Comparison of ENCODE assay signal across 8 cellular contexts in genomic region chr15:70488002-70488605, GRCh38.
DNase-seq lines count a peak whose midpoint lies in the region; ATAC-seq, FAIRE-seq and TF ChIP-seq lines count a peak whose summit lies in the region.

No MANE protein-coding gene starts in this region.

- no peak overlapping the region for H3K4me3 ChIP-seq in naive thymus-derived CD4-positive, alpha-beta T cell (ENCODE audit: low read length)

- no peaks in the 10 kb centered on the region for H3K27me3 ChIP-seq in naive thymus-derived CD4-positive, alpha-beta T cell (ENCODE audit: control insufficient read depth in 2 of 2, insufficient read depth in 2 of 2, low read length in 2 of 2)

- H3K27me3 Mint-ChIP-seq in naive thymus-derived CD4-positive, alpha-beta T cell, result peaks cover 0 to 37% (median 6%) of the 10 kb centered on the region in 5 donors

- DNase-seq in AG08395 (ENCODE audit: low spot score) (peak; percentile 78), GM19239 (ENCODE audit: insufficient read length, low spot score) (no peak), NOMO-1 treated with dmso at 0.1 percent for 144 hours (lab: John Stamatoyannopoulos, UW; ENCODE audit: unreplicated experiment) (peak; percentile 53), activated T-cell treated with anti-CD3 and anti-CD28 coated beads for 1 hour (ENCODE audit: low read depth) (peak; percentile 66), erythroblast (lab: John Stamatoyannopoulos, UW) (peak; percentile 68 to 82), substantia nigra (lab: John Stamatoyannopoulos, UW) (peak in 39 of 49 donors; percentile 10 to 66 (median 43))
- peak; percentile 42 to 79 (median 62) for DNase-seq in naive thymus-derived CD4-positive, alpha-beta T cell

- H3K36me3 Mint-ChIP-seq in naive thymus-derived CD4-positive, alpha-beta T cell, result peaks cover 0 to 14% (median 0%) of the 10 kb centered on the region in 5 donors

- intact Hi-C loops in naive thymus-derived CD4-positive, alpha-beta T cell (cut with micrococcal nuclease), result loop anchor here (1.0 to 2.0 kb wide), 8 partner anchors 8 to 1429 kb away; no protein-coding TSS in a partner anchor

- no peaks in the 10 kb centered on the region for H3K36me3 ChIP-seq in naive thymus-derived CD4-positive, alpha-beta T cell (ENCODE audit: control insufficient read depth in 2 of 3, insufficient read depth in 3 of 3, low read length in 3 of 3)

- peaks cover 0 to 8% (median 0%) of the 10 kb centered on the region in 11 donors for H3K9me3 Mint-ChIP-seq in naive thymus-derived CD4-positive, alpha-beta T cell

- peaks cover 42 to 46% of the 10 kb centered on the region in 2 donors for H3K4me1 ChIP-seq in naive thymus-derived CD4-positive, alpha-beta T cell (ENCODE audit: control insufficient read depth in 2 of 2, insufficient read depth in 2 of 2, low read length in 2 of 2)

- ATAC-seq in naive thymus-derived CD4-positive, alpha-beta T cell, result peak; percentile 36
- no peak for ATAC-seq in HG03025 (IDR thresholded peaks at IDR 0.05; ENCODE audit: low FRiP score, unreplicated experiment)

- POLR2A ChIA-PET in naive thymus-derived CD4-positive, alpha-beta T cell (lab: Charles Lee), result interaction anchor here (0.8 to 1.0 kb wide), 2 partner anchors 47 to 1019 kb away, joined by 4 to 5 read pairs; no protein-coding TSS in a partner anchor

- peak; percentile 76 for FAIRE-seq in GM19239 (lab: Jason Lieb, UNC)

- H3K4me1 Mint-ChIP-seq in naive thymus-derived CD4-positive, alpha-beta T cell, result peaks cover 45 to 86% (median 61%) of the 10 kb centered on the region in 7 donors

- CTCF ChIA-PET in naive thymus-derived CD4-positive, alpha-beta T cell (lab: Charles Lee), result interaction anchor here (0.9 to 4.0 kb wide), 21 partner anchors 9 to 1021 kb away, joined by 3 to 23 read pairs (median 4); no protein-coding TSS in a partner anchor

- H3K9me3 ChIP-seq in naive thymus-derived CD4-positive, alpha-beta T cell (ENCODE audit: control insufficient read depth in 2 of 3, low read length in 3 of 3), result no peaks in the 10 kb centered on the region

- TF ChIP-seq POLR2A in erythroblast (IDR thresholded peaks at IDR 0.05; ENCODE audit: low read length), result no peak

- peak overlapping the region in 2 of 9 donors; percentile 36 to 84 for H3K27ac Mint-ChIP-seq in naive thymus-derived CD4-positive, alpha-beta T cell

- no peak overlapping the region for H3K27ac ChIP-seq in naive thymus-derived CD4-positive, alpha-beta T cell (ENCODE audit: low read depth, low read length)
- no peak overlapping the region for H3K27ac ChIP-seq in substantia nigra (ENCODE audit: low read depth, low read length, poor library complexity, severe bottlenecking)

- H3K4me3 Mint-ChIP-seq in naive thymus-derived CD4-positive, alpha-beta T cell, result peak overlapping the region in 3 of 10 donors; percentile 13 to 36 (median 33)
